1 cellular context compared by ENCODE assay signal in the genomic region with DNA sequence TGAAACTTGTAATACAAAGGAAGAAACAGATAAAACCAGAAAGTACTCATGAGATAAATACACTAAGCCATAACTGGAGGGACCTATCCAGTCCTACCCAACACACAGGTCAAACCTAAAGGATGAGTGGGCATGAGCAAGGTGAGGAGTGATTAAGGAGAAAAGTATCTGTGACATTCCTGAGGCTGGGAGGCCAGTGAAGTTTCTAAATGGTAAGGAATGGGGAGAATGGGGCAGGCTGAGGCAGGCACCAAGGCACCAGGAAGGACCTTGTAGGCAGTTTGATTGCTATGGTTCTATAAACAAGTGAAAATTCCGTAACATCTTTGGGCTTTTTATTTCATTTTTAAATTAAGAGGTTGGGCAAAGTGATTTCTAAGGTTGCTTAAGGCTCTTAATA.
TF ChIP-seq lines count a peak whose summit lies in the region.

No MANE protein-coding gene starts in this region.

TF ChIP-seq in SK-N-SH treated with all-trans-retinoic acid at 6 μM for 48 hours, 23 proteins besides CTCF, POLR2A, EP300 and RAD21 (continued from another document):
- TF ChIP-seq, protein P1, sequence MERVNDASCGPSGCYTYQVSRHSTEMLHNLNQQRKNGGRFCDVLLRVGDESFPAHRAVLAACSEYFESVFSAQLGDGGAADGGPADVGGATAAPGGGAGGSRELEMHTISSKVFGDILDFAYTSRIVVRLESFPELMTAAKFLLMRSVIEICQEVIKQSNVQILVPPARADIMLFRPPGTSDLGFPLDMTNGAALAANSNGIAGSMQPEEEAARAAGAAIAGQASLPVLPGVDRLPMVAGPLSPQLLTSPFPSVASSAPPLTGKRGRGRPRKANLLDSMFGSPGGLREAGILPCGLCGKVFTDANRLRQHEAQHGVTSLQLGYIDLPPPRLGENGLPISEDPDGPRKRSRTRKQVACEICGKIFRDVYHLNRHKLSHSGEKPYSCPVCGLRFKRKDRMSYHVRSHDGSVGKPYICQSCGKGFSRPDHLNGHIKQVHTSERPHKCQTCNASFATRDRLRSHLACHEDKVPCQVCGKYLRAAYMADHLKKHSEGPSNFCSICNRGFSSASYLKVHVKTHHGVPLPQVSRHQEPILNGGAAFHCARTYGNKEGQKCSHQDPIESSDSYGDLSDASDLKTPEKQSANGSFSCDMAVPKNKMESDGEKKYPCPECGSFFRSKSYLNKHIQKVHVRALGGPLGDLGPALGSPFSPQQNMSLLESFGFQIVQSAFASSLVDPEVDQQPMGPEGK (CRISPR knock-in tag; IDR thresholded peaks at IDR 0.05; ENCODE audit: borderline replicate concordance), result no peak
TF ChIP-seq in SK-N-SH treated with all-trans-retinoic acid at 6 μM for 48 hours: peak in this region for 0.
